ENCODE assay signal across 1 cellular context in genomic region chr1:184935919-184936798, GRCh38.
TF ChIP-seq lines count a peak whose summit lies in the region.

No MANE protein-coding gene starts in this region.

TF ChIP-seq in SK-N-SH treated with all-trans-retinoic acid at 6 μM for 48 hours, 23 proteins besides CTCF, POLR2A, EP300 and RAD21 (continued from another document):
- no peak for TF ChIP-seq PATZ1 (CRISPR knock-in tag; IDR thresholded peaks at IDR 0.05; ENCODE audit: borderline replicate concordance)
